Comparison of ENCODE assay signal across 9 cellular contexts in the genomic region with DNA sequence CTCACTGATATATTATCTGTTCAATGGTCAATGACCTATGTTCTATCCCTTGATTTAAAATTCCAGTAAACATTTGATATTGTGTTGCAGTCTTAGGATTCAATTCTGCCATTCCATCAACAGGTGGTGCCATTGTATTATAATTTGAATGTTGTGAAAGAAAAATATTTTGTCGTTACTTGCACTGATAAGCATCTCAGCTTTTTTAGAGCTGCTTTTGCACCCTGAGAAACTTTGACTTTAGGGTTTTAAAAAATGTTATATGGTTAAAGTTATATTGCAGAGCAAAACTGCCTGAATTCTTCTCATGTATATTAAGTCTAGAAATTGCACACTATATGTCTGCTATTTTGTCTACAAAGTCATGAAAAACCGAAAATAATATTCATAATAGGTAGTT. TPM values are rescaled to one million over a fixed set of nuclear protein-coding genes. Genes with fewer than 3 reads are reported as not detected.
DNase-seq lines count a peak whose midpoint lies in the region; ATAC-seq, FAIRE-seq and TF ChIP-seq lines count a peak whose summit lies in the region.
"Had no signal": no experiment of that assay in that cellular context is flagged by ENCODE, and none has a peak within 500 bp of the region (broad histone marks: within the 10 kb centered on the region; RNA-seq: fewer than 3 reads in every experiment).

No MANE protein-coding gene starts in this region.

- H3K4me2 ChIP-seq in mesendoderm (ENCODE audit: low read length), result no peak overlapping the region

- H3K27me3 ChIP-seq in bronchial epithelial cell (ENCODE audit: control insufficient read depth, insufficient read depth, low read length) (no peaks in the 10 kb centered on the region), mesendoderm (ENCODE audit: insufficient read depth, low read length, poor library complexity) (no peaks in the 10 kb centered on the region)

- no peaks in the 10 kb centered on the region for H3K79me2 ChIP-seq in mesendoderm (ENCODE audit: control insufficient read depth, insufficient read depth, low read length)

- DNase-seq in natural killer cell, result no peak
- DNase-seq in natural killer cell treated with Interleukin-12 subunit alpha and Interleukin-12 subunit beta and Interleukin-15 and Interleukin-18, amount 100 ng/mL, for 72 hours (ENCODE audit: low spot score), result no peak
- peak; percentile 86 for DNase-seq in NCI-H146 treated with DMSO at 0.1 percent for 48 hours (lab: John Stamatoyannopoulos, UW; ENCODE audit: unreplicated experiment)
- peak; percentile 50 for DNase-seq in bronchial epithelial cell (ENCODE audit: low read depth)
- peak; percentile 58 for DNase-seq in mesendoderm
- no peak for DNase-seq in T-cell
- DNase-seq in GF-D8 (lab: John Stamatoyannopoulos, UW), result no peak
- DNase-seq in stimulated activated naive B cell treated with anti-CD40 and anti-IgM and Interleukin-4, amounts not matched to agents 10 μg/mL and 1 μg/mL and 100 μg/mL, for 72 hours, result no peak

- no peak overlapping the region for H3K18ac ChIP-seq in mesendoderm (ENCODE audit: low read length)

- H2BK5ac ChIP-seq in mesendoderm (ENCODE audit: low read length), result no peak overlapping the region

- H3K23ac ChIP-seq in mesendoderm (ENCODE audit: low read length), result no peak overlapping the region

- no peak overlapping the region for H3K4me3 ChIP-seq in bronchial epithelial cell (ENCODE audit: low read depth, low read length)
- H3K4me3 ChIP-seq in mesendoderm (ENCODE audit: low read length), result no peak overlapping the region

- peak in 1 of 3 donors; percentile 40 for ATAC-seq in natural killer cell
- no peak for ATAC-seq in natural killer cell treated with Interleukin-12 subunit alpha and Interleukin-12 subunit beta and Interleukin-15 and Interleukin-18, amount 100 ng/mL, for 72 hours
- no peak for ATAC-seq in T-cell (replicated peaks in 1 of 4)
- ATAC-seq in stimulated activated naive B cell treated with anti-CD40 and anti-IgM and Interleukin-4, amounts not matched to agents 10 μg/mL and 1 μg/mL and 100 μg/mL, for 72 hours (replicated peaks), result no peak

- H3K79me1 ChIP-seq in mesendoderm (ENCODE audit: low read length), result no peaks in the 10 kb centered on the region

- no peak overlapping the region for H2BK15ac ChIP-seq in mesendoderm (replicated peaks; ENCODE audit: low read depth)

- no peak overlapping the region for H2BK120ac ChIP-seq in mesendoderm (ENCODE audit: low read depth, low read length)

- no peaks in the 10 kb centered on the region for H3K36me3 Mint-ChIP-seq in natural killer cell
- peaks cover 12% of the 10 kb centered on the region for H3K36me3 Mint-ChIP-seq in natural killer cell treated with Interleukin-12 subunit alpha and Interleukin-12 subunit beta and Interleukin-15 and Interleukin-18, amount 100 ng/mL, for 72 hours
- H3K36me3 Mint-ChIP-seq in T-cell, result no peaks in the 10 kb centered on the region
- H3K36me3 Mint-ChIP-seq in stimulated activated naive B cell treated with anti-CD40 and anti-IgM and Interleukin-4, amounts not matched to agents 10 μg/mL and 1 μg/mL and 100 μg/mL, for 72 hours, result peaks cover 0 to 2% of the 10 kb centered on the region in 2 donors
- H3K36me3 Mint-ChIP-seq: activated naive CD4-positive, alpha-beta T cell treated with anti-CD3 and anti-CD28 coated beads, Interleukin-2, amount 50 U/mL, for 24 hours had no signal

- no peaks in the 10 kb centered on the region for H3K36me3 ChIP-seq in bronchial epithelial cell (ENCODE audit: control insufficient read depth, insufficient read depth, low read length)
- H3K36me3 ChIP-seq in mesendoderm (ENCODE audit: control insufficient read depth, insufficient read depth, low read length), result no peaks in the 10 kb centered on the region

- H3K9ac ChIP-seq in mesendoderm (ENCODE audit: low read length), result no peak overlapping the region

- H3K27ac Mint-ChIP-seq in natural killer cell (no peak overlapping the region), T-cell (no peak overlapping the region)
- H3K27ac Mint-ChIP-seq in natural killer cell treated with Interleukin-12 subunit alpha and Interleukin-12 subunit beta and Interleukin-15 and Interleukin-18, amount 100 ng/mL, for 72 hours, result no peak overlapping the region
- H3K27ac Mint-ChIP-seq in stimulated activated naive B cell treated with anti-CD40 and anti-IgM and Interleukin-4, amounts not matched to agents 10 μg/mL and 1 μg/mL and 100 μg/mL, for 72 hours, result no peak overlapping the region
- H3K27ac Mint-ChIP-seq: activated naive CD4-positive, alpha-beta T cell treated with anti-CD3 and anti-CD28 coated beads, Interleukin-2, amount 50 U/mL, for 24 hours had no signal

- peaks cover 40 to 71% of the 10 kb centered on the region in 2 donors for H3K27me3 Mint-ChIP-seq in natural killer cell (ENCODE audit: low read depth in 2 of 2)
- H3K27me3 Mint-ChIP-seq in natural killer cell treated with Interleukin-12 subunit alpha and Interleukin-12 subunit beta and Interleukin-15 and Interleukin-18, amount 100 ng/mL, for 72 hours, result peaks cover 38 to 53% of the 10 kb centered on the region in 2 donors
- H3K27me3 Mint-ChIP-seq in T-cell, result peaks cover 59 to 65% of the 10 kb centered on the region in 2 donors
- peaks cover 49 to 73% of the 10 kb centered on the region in 2 donors for H3K27me3 Mint-ChIP-seq in stimulated activated naive B cell treated with anti-CD40 and anti-IgM and Interleukin-4, amounts not matched to agents 10 μg/mL and 1 μg/mL and 100 μg/mL, for 72 hours

- FAIRE-seq in bronchial epithelial cell (lab: Jason Lieb, UNC), result no peak

- no peaks in the 10 kb centered on the region for H3K9me3 Mint-ChIP-seq in natural killer cell
- no peaks in the 10 kb centered on the region for H3K9me3 Mint-ChIP-seq in natural killer cell treated with Interleukin-12 subunit alpha and Interleukin-12 subunit beta and Interleukin-15 and Interleukin-18, amount 100 ng/mL, for 72 hours
- no peaks in the 10 kb centered on the region for H3K9me3 Mint-ChIP-seq in T-cell
- no peaks in the 10 kb centered on the region for H3K9me3 Mint-ChIP-seq in stimulated activated naive B cell treated with anti-CD40 and anti-IgM and Interleukin-4, amounts not matched to agents 10 μg/mL and 1 μg/mL and 100 μg/mL, for 72 hours
- H3K9me3 Mint-ChIP-seq: activated naive CD4-positive, alpha-beta T cell treated with anti-CD3 and anti-CD28 coated beads, Interleukin-2, amount 50 U/mL, for 24 hours had no signal

- no peak overlapping the region for H3K27ac ChIP-seq in mesendoderm (ENCODE audit: low read depth, low read length)

- WGBS in mesendoderm (ENCODE audit: extremely low coverage, insufficient coverage, low lambda C conversion rate), result no CpG with 5 or more reads among the region's 2 CpGs

- H4K8ac ChIP-seq in mesendoderm (ENCODE audit: low read depth, low read length), result no peak overlapping the region

- intact Hi-C loops in natural killer cell (cut with micrococcal nuclease), result no loop called here

- no peak overlapping the region for H3K56ac ChIP-seq in mesendoderm (ENCODE audit: low read length)

- no peak overlapping the region for H3K4ac ChIP-seq in mesendoderm (ENCODE audit: low read depth, low read length)

- H3K4me1 ChIP-seq in mesendoderm (ENCODE audit: control insufficient read depth, low read depth, low read length), result no peaks in the 10 kb centered on the region

- no peaks in the 10 kb centered on the region for H3K4me1 Mint-ChIP-seq in natural killer cell
- H3K4me1 Mint-ChIP-seq in natural killer cell treated with Interleukin-12 subunit alpha and Interleukin-12 subunit beta and Interleukin-15 and Interleukin-18, amount 100 ng/mL, for 72 hours (ENCODE audit: low read depth in 2 of 2), result no peaks in the 10 kb centered on the region
- no peaks in the 10 kb centered on the region for H3K4me1 Mint-ChIP-seq in T-cell
- H3K4me1 Mint-ChIP-seq in stimulated activated naive B cell treated with anti-CD40 and anti-IgM and Interleukin-4, amounts not matched to agents 10 μg/mL and 1 μg/mL and 100 μg/mL, for 72 hours, result no peaks in the 10 kb centered on the region
- H3K4me1 Mint-ChIP-seq: activated naive CD4-positive, alpha-beta T cell treated with anti-CD3 and anti-CD28 coated beads, Interleukin-2, amount 50 U/mL, for 24 hours had no signal

- H2AK5ac ChIP-seq in mesendoderm (ENCODE audit: low read length), result no peak overlapping the region

- POLR2A ChIA-PET in T-cell (lab: Charles Lee), result no interaction called here

- H4K5ac ChIP-seq in mesendoderm (ENCODE audit: low read length), result no peak overlapping the region

- CTCF ChIA-PET in T-cell (lab: Charles Lee), result interaction anchor here (0.5 to 1.1 kb wide), 2 partner anchors 18 to 957 kb away, joined by 3 read pairs; no protein-coding TSS in a partner anchor

- TF ChIP-seq CTCF in natural killer cell (IDR thresholded peaks at IDR 0.05), result peak; percentile 36
- peak; percentile 39 for TF ChIP-seq CTCF in bronchial epithelial cell (IDR thresholded peaks at IDR 0.05; ENCODE audit: insufficient read depth, low read length, severe bottlenecking)

- H3K4me3 Mint-ChIP-seq in natural killer cell, result no peak overlapping the region
- H3K4me3 Mint-ChIP-seq in natural killer cell treated with Interleukin-12 subunit alpha and Interleukin-12 subunit beta and Interleukin-15 and Interleukin-18, amount 100 ng/mL, for 72 hours, result no peak overlapping the region
- H3K4me3 Mint-ChIP-seq in T-cell, result no peak overlapping the region
- no peak overlapping the region for H3K4me3 Mint-ChIP-seq in stimulated activated naive B cell treated with anti-CD40 and anti-IgM and Interleukin-4, amounts not matched to agents 10 μg/mL and 1 μg/mL and 100 μg/mL, for 72 hours
- H3K4me3 Mint-ChIP-seq: activated naive CD4-positive, alpha-beta T cell treated with anti-CD3 and anti-CD28 coated beads, Interleukin-2, amount 50 U/mL, for 24 hours had no signal

RNA-seq across cellular contexts. Expression of a gene that starts 18.8 kb away (rescaled TPM):
- total RNA-seq in natural killer cell (10 to 100 TPM; 48.8 to 57.3 (median 53.3) TPM), bronchial epithelial cell (19.7 and 21.8 TPM in 2 replicates), T-cell (10 to 100 TPM; 23.6 to 38.0 (median 29.0) TPM)
- total RNA-seq in natural killer cell treated with Interleukin-12 subunit alpha and Interleukin-12 subunit beta and Interleukin-15 and Interleukin-18, amount 100 ng/mL, for 72 hours, result 10 to 100 TPM; 25.9 to 34.2 TPM
- polyA plus RNA-seq in mesendoderm (2013, experiment 1 of 2), result 13.3 TPM
- polyA plus RNA-seq in mesendoderm (2013, experiment 2 of 2), result 13.2 TPM

Comparison
In these comparisons a context has a peak if more than half of its experiments do, and no peak if none do; other contexts are left out.
1. DNase-seq: peak in NCI-H146 treated with DMSO at 0.1 percent for 48 hours (single experiment), bronchial epithelial cell (single experiment) and mesendoderm (single experiment); none in natural killer cell (single experiment), natural killer cell treated with Interleukin-12 subunit alpha and Interleukin-12 subunit beta and Interleukin-15 and Interleukin-18, amount 100 ng/mL, for 72 hours (single experiment), T-cell (0 of 34), GF-D8 (single experiment) and stimulated activated naive B cell treated with anti-CD40 and anti-IgM and Interleukin-4, amounts not matched to agents 10 μg/mL and 1 μg/mL and 100 μg/mL, for 72 hours (single experiment).